In genomic region chrX:131764224-131764623, GRCh38 we compare ENCODE assay signal across 2 cellular contexts.
TF ChIP-seq lines count a peak whose summit lies in the region.

No MANE protein-coding gene starts in this region.

TF ChIP-seq in liver, 16 proteins besides CTCF, POLR2A, EP300 and RAD21 (continued from another document):
- TF ChIP-seq ZBTB33 (IDR thresholded peaks at IDR 0.05) (no peak), EGR1 (IDR thresholded peaks at IDR 0.05; ENCODE audit: low read depth in 2 of 2) (no peak), REST (IDR thresholded peaks at IDR 0.05) (no peak), NR2F2 (IDR thresholded peaks at IDR 0.05) (no peak), GABPA (IDR thresholded peaks at IDR 0.05 in 1 of 2, conservative IDR thresholded peaks at IDR 0.05 in 1 of 2) (no peak), JUND (IDR thresholded peaks at IDR 0.05) (no peak), YY1 (IDR thresholded peaks at IDR 0.05) (no peak), RXRA (IDR thresholded peaks at IDR 0.05) (no peak), SP1 (IDR thresholded peaks at IDR 0.05) (no peak)

TF ChIP-seq in HepG2, 621 proteins besides CTCF, POLR2A, EP300 and RAD21 (continued from another document):
- no peak for TF ChIP-seq ARID3A (IDR thresholded peaks at IDR 0.05; ENCODE audit: low read depth, low read length)
- TF ChIP-seq RFXANK (CRISPR knock-in tag; IDR thresholded peaks at IDR 0.05) = no peak
- TF ChIP-seq GATAD2A (CRISPR knock-in tag; IDR thresholded peaks at IDR 0.05) = no peak
- TF ChIP-seq NFKB2 (CRISPR knock-in tag; IDR thresholded peaks at IDR 0.05; ENCODE audit: borderline replicate concordance) = no peak
- TF ChIP-seq CSRNP1 (CRISPR knock-in tag; IDR thresholded peaks at IDR 0.05) = no peak
- no peak for TF ChIP-seq ZNF121 (CRISPR knock-in tag; IDR thresholded peaks at IDR 0.05)
- TF ChIP-seq KDM3A (CRISPR knock-in tag; IDR thresholded peaks at IDR 0.05; ENCODE audit: low read depth) = no peak
- TF ChIP-seq E2F5 (CRISPR knock-in tag; conservative IDR thresholded peaks at IDR 0.05) = no peak
